ENCODE assay signal across 3 cellular contexts in the genomic region with DNA sequence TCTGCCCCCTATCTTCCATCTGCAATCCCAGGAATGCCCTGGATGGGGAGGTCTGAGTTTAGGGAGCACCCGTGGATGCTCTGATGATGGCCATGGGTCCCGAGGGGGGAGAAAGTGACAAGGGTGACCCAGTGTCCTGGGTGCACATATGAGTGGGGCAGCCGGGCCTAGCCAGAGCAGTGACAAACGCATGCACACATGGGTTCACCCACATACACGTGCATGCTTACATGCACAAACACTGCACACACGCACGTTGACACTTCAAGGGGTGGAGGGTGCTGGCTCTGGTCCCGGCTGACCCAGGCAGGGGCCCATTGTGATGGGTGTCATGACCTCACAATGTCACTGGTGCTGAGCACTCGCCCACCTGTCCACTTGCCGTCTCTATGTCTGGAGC. TPM values are rescaled to one million over a fixed set of nuclear protein-coding genes. Genes with fewer than 3 reads are reported as not detected.
"Had no signal": no experiment of that assay in that cellular context is flagged by ENCODE, and none has a peak within 500 bp of the region (broad histone marks: within the 10 kb centered on the region; RNA-seq: fewer than 3 reads in every experiment).

A gene (plus strand): TSS at position 384 of the 400 bp plus-strand sequence. CDS start 3,066 bp downstream, outside the sequence.

RNA-seq across cellular contexts. Expression of the gene that starts here (rescaled TPM):
- total RNA-seq: thoracic aorta, upper lobe of right lung had no signal
- polyA plus RNA-seq: urinary bladder had no signal
